Comparison of ENCODE assay signal across 18 cellular contexts in the genomic region with DNA sequence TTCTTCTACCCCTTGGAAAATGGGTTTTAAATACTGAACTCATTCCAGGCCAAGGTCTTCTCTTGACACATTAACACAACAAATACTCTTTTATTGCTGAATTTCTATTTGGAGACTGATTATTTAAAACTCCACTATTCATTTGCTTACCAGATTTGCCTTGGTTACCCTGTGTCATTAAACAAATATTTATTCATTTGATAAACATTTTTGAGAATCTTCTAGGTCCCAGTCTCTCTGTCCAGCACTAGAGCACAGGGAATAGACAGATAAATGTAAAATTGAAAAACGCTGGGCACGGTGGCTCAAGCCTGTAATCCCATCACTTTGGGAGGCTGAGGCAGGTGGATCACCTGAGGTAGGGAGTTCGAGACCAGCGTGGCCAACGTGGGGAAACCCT. TPM values are rescaled to one million over a fixed set of nuclear protein-coding genes. Genes with fewer than 3 reads are reported as not detected.
A peak's percentile ranks its signal among the peaks of the same experiment; 100 is the strongest.
DNase-seq lines count a peak whose midpoint lies in the region; ATAC-seq and TF ChIP-seq lines count a peak whose summit lies in the region.
"Had no signal": no experiment of that assay in that cellular context is flagged by ENCODE, and none has a peak within 500 bp of the region (broad histone marks: within the 10 kb centered on the region; RNA-seq: fewer than 3 reads in every experiment).

No MANE protein-coding gene starts in this region.

- H3K4me1 ChIP-seq in IMR-90 (ENCODE audit: control insufficient read depth, insufficient read depth, low read length): no peaks in the 10 kb centered on the region
- peaks cover 8% of the 10 kb centered on the region for H3K4me1 ChIP-seq in testis
- H3K4me1 ChIP-seq: Caco-2 had no signal

- POLR2A ChIA-PET in IMR-90 (lab: Charles Lee; ENCODE audit: unreplicated experiment): no interaction called here

- H3K9ac ChIP-seq in IMR-90 (ENCODE audit: low read depth, low read length): no peak overlapping the region

- H3K9me1 ChIP-seq in IMR-90 (ENCODE audit: insufficient read depth, low read length): no peaks in the 10 kb centered on the region

- no peak overlapping the region for H3K4me2 ChIP-seq in IMR-90 (ENCODE audit: low read depth, low read length)

- H3K9me3 Mint-ChIP-seq in CD14-positive monocyte: no peaks in the 10 kb centered on the region
- H3K9me3 Mint-ChIP-seq in activated T-helper 2 cell treated with anti-CD3 and anti-CD28 coated beads, Interferon-gamma antibody, Interleukin-2, Interleukin-4, amounts not matched to agents 10 μg/mL and 5 μg/mL and 100 μg/mL, durations not matched to agents 14 hours and 24 hours and 36 hours: no peaks in the 10 kb centered on the region
- H3K9me3 Mint-ChIP-seq: CD4-positive, CD25-positive, alpha-beta regulatory T cell; CD8-positive, alpha-beta T cell; HFFc6 had no signal

- CTCF ChIA-PET in IMR-90 (lab: Yijun Ruan, JAX): no interaction called here

- DNase-seq in CD14-positive monocyte (ENCODE audit: low spot score) (no peak), IMR-90 (no peak), testis (no peak), superior temporal gyrus (ENCODE audit: extremely low spot score) (no peak)
- no peak for DNase-seq in activated T-helper 2 cell treated with anti-CD3 and anti-CD28 coated beads, Interferon-gamma antibody, Interleukin-2, Interleukin-4, amounts not matched to agents 10 μg/mL and 5 μg/mL and 100 μg/mL, durations not matched to agents 14 hours and 24 hours and 36 hours (ENCODE audit: low spot score)
- DNase-seq: C1 segment of cervical spinal cord; Caco-2; CD4-positive, CD25-positive, alpha-beta regulatory T cell; CD8-positive, alpha-beta T cell; DMS153; DMS79 treated with DMSO at 0.1 percent for 48 hours; GF-D8; GOT3; HFFc6 had no signal

- TF ChIP-seq RAD21 in IMR-90 (IDR thresholded peaks at IDR 0.05; ENCODE audit: low read length): no peak

- WGBS in IMR-90 (ENCODE audit: extremely low coverage in 2 of 2, insufficient read length in 1 of 2), 2 experiments: 20% methylated on average over 1 of the region's 5 CpGs; no CpG with 5 or more reads in 1 of the 2 experiments
- 73 to 75% methylated on average over 5 of the region's 5 CpGs for WGBS in testis, 2 donors

- H3K36me3 Mint-ChIP-seq in CD14-positive monocyte: no peaks in the 10 kb centered on the region
- no peaks in the 10 kb centered on the region for H3K36me3 Mint-ChIP-seq in activated T-helper 2 cell treated with anti-CD3 and anti-CD28 coated beads, Interferon-gamma antibody, Interleukin-2, Interleukin-4, amounts not matched to agents 10 μg/mL and 5 μg/mL and 100 μg/mL, durations not matched to agents 14 hours and 24 hours and 36 hours (ENCODE audit: low read depth)
- H3K36me3 Mint-ChIP-seq: CD4-positive, CD25-positive, alpha-beta regulatory T cell; CD8-positive, alpha-beta T cell had no signal

- H3K4me3 ChIP-seq in IMR-90 (ENCODE audit: insufficient read depth, low read depth, low read length) (no peak overlapping the region), testis (no peak overlapping the region)
- H3K4me3 ChIP-seq: HAP-1 had no signal

- dilution Hi-C loops in IMR-90 (cut with HindIII; ENCODE audit: low sequenced_read_pairs, unreplicated experiment): no loop called here

- H2BK15ac ChIP-seq in IMR-90 (ENCODE audit: low read depth, low read length): no peak overlapping the region

- in situ Hi-C loops in IMR-90 (cut with MboI; ENCODE audit: low sequenced_read_pairs): no loop called here

- TF ChIP-seq CTCF in CD14-positive monocyte (IDR thresholded peaks at IDR 0.05) (no peak), IMR-90 (conservative IDR thresholded peaks at IDR 0.05; ENCODE audit: low read depth, low read length) (no peak), VCaP (conservative IDR thresholded peaks at IDR 0.05) (no peak), testis (IDR thresholded peaks at IDR 0.05) (no peak)

- no peak overlapping the region for H2AFZ ChIP-seq in IMR-90 (replicated peaks; ENCODE audit: low read length, poor library complexity)

- H3K36me3 ChIP-seq in IMR-90 (ENCODE audit: control insufficient read depth, insufficient read depth, low read length) (no peaks in the 10 kb centered on the region), testis (ENCODE audit: low read depth, missing control alignments) (no peaks in the 10 kb centered on the region)
- H3K36me3 ChIP-seq: HAP-1 had no signal

- no peak overlapping the region for H2AK5ac ChIP-seq in IMR-90 (ENCODE audit: low read depth, low read length)

- no peaks in the 10 kb centered on the region for H4K20me1 ChIP-seq in IMR-90 (ENCODE audit: insufficient read depth, low read length)

- no TSS peak for BruUV-seq in IMR-90 (replicated peaks; lab: Mats Ljungman, UMichigan)

- H3K14ac ChIP-seq in IMR-90 (replicated peaks; ENCODE audit: low read depth, low read length): no peak overlapping the region

- H2BK120ac ChIP-seq in IMR-90 (ENCODE audit: low read depth, low read length): no peak overlapping the region

- TF ChIP-seq POLR2A in IMR-90 (IDR thresholded peaks at IDR 0.05; ENCODE audit: low read depth, low read length) (no peak), testis (IDR thresholded peaks at IDR 0.05) (no peak)

- peak overlapping the region in 6 of 7 donors; percentile 42 to 95 (median 91) for H3K27ac Mint-ChIP-seq in CD14-positive monocyte
- no peak overlapping the region for H3K27ac Mint-ChIP-seq in activated T-helper 2 cell treated with anti-CD3 and anti-CD28 coated beads, Interferon-gamma antibody, Interleukin-2, Interleukin-4, amounts not matched to agents 10 μg/mL and 5 μg/mL and 100 μg/mL, durations not matched to agents 14 hours and 24 hours and 36 hours
- H3K27ac Mint-ChIP-seq: CD4-positive, CD25-positive, alpha-beta regulatory T cell; CD8-positive, alpha-beta T cell; HFFc6 had no signal

- no peak overlapping the region for H3K23ac ChIP-seq in IMR-90 (ENCODE audit: low read depth, low read length)

- no peak overlapping the region for H2BK5ac ChIP-seq in IMR-90 (ENCODE audit: low read depth, low read length, poor library complexity, severe bottlenecking)

- peaks cover 25% of the 10 kb centered on the region for H3K4me1 Mint-ChIP-seq in CD14-positive monocyte
- no peaks in the 10 kb centered on the region for H3K4me1 Mint-ChIP-seq in activated T-helper 2 cell treated with anti-CD3 and anti-CD28 coated beads, Interferon-gamma antibody, Interleukin-2, Interleukin-4, amounts not matched to agents 10 μg/mL and 5 μg/mL and 100 μg/mL, durations not matched to agents 14 hours and 24 hours and 36 hours (ENCODE audit: low read depth)
- H3K4me1 Mint-ChIP-seq: CD4-positive, CD25-positive, alpha-beta regulatory T cell had no signal

- ATAC-seq in IMR-90 (ENCODE audit: low read depth): peak; percentile 53; the same call in 1 of the 2 replicates
- ATAC-seq: CD8-positive, alpha-beta T cell had no signal

- no peak overlapping the region for H3K56ac ChIP-seq in IMR-90 (ENCODE audit: extremely low read depth, insufficient read depth, low read length)

- H3K79me1 ChIP-seq in IMR-90 (ENCODE audit: low read depth in 1 of 2, low read length in 2 of 2): no peaks in the 10 kb centered on the region

- H3K27me3 Mint-ChIP-seq in CD14-positive monocyte (ENCODE audit: low read depth in 3 of 3): peaks cover 0 to 2% (median 2%) of the 10 kb centered on the region in 3 donors
- peaks cover 3% of the 10 kb centered on the region for H3K27me3 Mint-ChIP-seq in activated T-helper 2 cell treated with anti-CD3 and anti-CD28 coated beads, Interferon-gamma antibody, Interleukin-2, Interleukin-4, amounts not matched to agents 10 μg/mL and 5 μg/mL and 100 μg/mL, durations not matched to agents 14 hours and 24 hours and 36 hours (ENCODE audit: low read depth)

- no peak overlapping the region for H4K8ac ChIP-seq in IMR-90 (ENCODE audit: low read depth in 2 of 2, low read length in 2 of 2)

- no peak overlapping the region for H4K5ac ChIP-seq in IMR-90 (ENCODE audit: low read depth, low read length)

- H3K4me3 Mint-ChIP-seq in CD14-positive monocyte: no peak overlapping the region
- H3K4me3 Mint-ChIP-seq in activated T-helper 2 cell treated with anti-CD3 and anti-CD28 coated beads, Interferon-gamma antibody, Interleukin-2, Interleukin-4, amounts not matched to agents 10 μg/mL and 5 μg/mL and 100 μg/mL, durations not matched to agents 14 hours and 24 hours and 36 hours (ENCODE audit: low read depth): no peak overlapping the region
- H3K4me3 Mint-ChIP-seq: CD4-positive, CD25-positive, alpha-beta regulatory T cell; CD8-positive, alpha-beta T cell; HFFc6 had no signal

- H3K27me3 ChIP-seq in IMR-90 (ENCODE audit: control insufficient read depth, insufficient read depth, low read length) (peaks cover 3% of the 10 kb centered on the region), testis (no peaks in the 10 kb centered on the region)

- H3K27ac ChIP-seq in IMR-90 (ENCODE audit: insufficient read depth, low read length) (no peak overlapping the region), VCaP (peak overlapping the region; percentile 3; the same call in 1 of the 2 replicates), testis (peak overlapping the region; percentile 18 to 48)

- no peak overlapping the region for H3K4ac ChIP-seq in IMR-90 (ENCODE audit: low read depth, low read length)

- H4K91ac ChIP-seq in IMR-90 (ENCODE audit: insufficient read depth, low read depth, low read length): no peak overlapping the region

- H2BK20ac ChIP-seq in IMR-90 (ENCODE audit: low read depth, low read length): no peak overlapping the region

- H3K18ac ChIP-seq in IMR-90 (ENCODE audit: low read depth, low read length): no peak overlapping the region

- no peaks in the 10 kb centered on the region for H3K9me3 ChIP-seq in IMR-90 (ENCODE audit: control insufficient read depth, insufficient read depth, low read length)
- no peaks in the 10 kb centered on the region for H3K9me3 ChIP-seq in testis
- H3K9me3 ChIP-seq: Caco-2, HAP-1 had no signal

- intact Hi-C loops in CD14-positive monocyte (cut with micrococcal nuclease): no loop called here
- intact Hi-C loops in IMR-90 (cut with micrococcal nuclease): no loop called here
- intact Hi-C loops in testis (cut with DNase I; ENCODE audit: low total_unique reads): no loop called here
- intact Hi-C loops in activated T-helper 2 cell treated with anti-CD3 and anti-CD28 coated beads, Interferon-gamma antibody, Interleukin-2, Interleukin-4, amounts not matched to agents 10 μg/mL and 5 μg/mL and 100 μg/mL, durations not matched to agents 14 hours and 24 hours and 36 hours (cut with micrococcal nuclease): no loop called here

- no peak overlapping the region for H2AK9ac ChIP-seq in IMR-90 (replicated peaks; ENCODE audit: low read depth, low read length, poor library complexity)

RNA-seq across cellular contexts. Expression of a gene that starts 9.8 kb away (rescaled TPM):
- polyA plus RNA-seq in CD14-positive monocyte (not detected), IMR-90 (2012; rRNA removed) (not detected in 2 replicates), testis (ENCODE audit: insufficient read depth, low read depth, low replicate concordance) (92.8 TPM)
- total RNA-seq in IMR-90 (2012; rRNA removed) (not detected in 2 replicates), testis (100 to 1,000 TPM in 1 of 2 donors, 10 to 100 TPM in 1; 87.4 to 134 TPM)
- not detected in 2 replicates for polyA plus RNA-seq in IMR-90 (2012; cell fraction: cytosol; rRNA removed)
- not detected in 2 replicates for polyA plus RNA-seq in IMR-90 (2012; cell fraction: nucleus; rRNA removed; ENCODE audit: low replicate concordance)
- not detected in 2 replicates for total RNA-seq in activated T-helper 2 cell treated with anti-CD3 and anti-CD28 coated beads, Interferon-gamma antibody, Interleukin-2, Interleukin-4, amounts not matched to agents 10 μg/mL and 5 μg/mL and 100 μg/mL, durations not matched to agents 14 hours and 24 hours and 36 hours
- total RNA-seq: Caco-2; CD4-positive, CD25-positive, alpha-beta regulatory T cell; CD8-positive, alpha-beta T cell; Daoy; HFFc6 had no signal
- polyA plus RNA-seq: BJ; CD4-positive, CD25-positive, alpha-beta regulatory T cell had no signal

RNA-seq across cellular contexts. Expression of a gene that starts 49.3 kb away (rescaled TPM):
- polyA plus RNA-seq in CD14-positive monocyte (10 to 100 TPM; 71.7 to 93.8 TPM), IMR-90 (2012; rRNA removed) (25.4 and 29.7 TPM in 2 replicates), testis (ENCODE audit: insufficient read depth, low read depth, low replicate concordance) (49.2 TPM)
- total RNA-seq in IMR-90 (2012; rRNA removed) (32.6 and 50.0 TPM in 2 replicates), testis (100 to 1,000 TPM in 1 of 2 donors, 10 to 100 TPM in 1; 72.0 to 101 TPM)
- 6.2 and 12.6 TPM in 2 replicates for polyA plus RNA-seq in IMR-90 (2012; cell fraction: cytosol; rRNA removed)
- polyA plus RNA-seq in IMR-90 (2012; cell fraction: nucleus; rRNA removed; ENCODE audit: low replicate concordance): 2.9 and 22.9 TPM in 2 replicates
- total RNA-seq in activated T-helper 2 cell treated with anti-CD3 and anti-CD28 coated beads, Interferon-gamma antibody, Interleukin-2, Interleukin-4, amounts not matched to agents 10 μg/mL and 5 μg/mL and 100 μg/mL, durations not matched to agents 14 hours and 24 hours and 36 hours: 115 and 117 TPM in 2 replicates

Comparison
In these comparisons a context has a peak if more than half of its experiments do, and no peak if none do; other contexts are left out.
1. RNA of a gene that starts 9.8 kb away (total RNA-seq): 87.4 to 134 TPM in testis; not detected in IMR-90 and not detected in activated T-helper 2 cell treated with anti-CD3 and anti-CD28 coated beads, Interferon-gamma antibody, Interleukin-2, Interleukin-4, amounts not matched to agents 10 μg/mL and 5 μg/mL and 100 μg/mL, durations not matched to agents 14 hours and 24 hours and 36 hours; every median in the first group is over 10 times any median in the second.